Comparison of ENCODE assay signal across 1 cellular context in the genomic region with DNA sequence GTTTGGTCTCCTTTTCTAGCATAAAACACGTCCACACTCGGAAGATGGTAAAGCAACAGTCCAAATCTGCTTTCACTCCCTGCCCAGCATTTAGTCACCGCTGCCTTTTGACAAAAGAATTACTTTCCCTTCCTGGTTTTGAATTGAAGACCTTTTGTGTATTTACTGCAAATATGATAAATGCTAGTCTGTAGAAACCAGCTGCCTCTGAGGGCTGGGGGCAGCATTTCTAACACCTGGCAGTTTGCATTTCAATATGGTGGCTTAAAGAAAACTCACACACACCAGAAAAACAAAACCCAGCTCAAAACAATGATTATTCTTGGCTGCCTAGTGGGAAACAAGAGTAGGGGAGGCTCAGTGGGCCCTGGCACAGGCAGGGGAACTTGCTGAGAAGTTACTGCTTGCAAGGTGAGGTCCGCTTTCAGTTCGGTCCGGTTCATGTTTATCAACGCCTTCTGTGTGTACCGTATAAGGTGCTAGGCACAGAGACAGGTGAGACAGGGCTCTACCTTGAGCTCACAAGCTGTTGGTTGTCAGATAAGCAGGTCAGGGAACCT.
TF ChIP-seq lines count a peak whose summit lies in the region.

No MANE protein-coding gene starts in this region.

TF ChIP-seq in GM23338, 12 proteins besides CTCF, POLR2A, EP300 and RAD21 (continued from another document):
- TF ChIP-seq, protein P1, sequence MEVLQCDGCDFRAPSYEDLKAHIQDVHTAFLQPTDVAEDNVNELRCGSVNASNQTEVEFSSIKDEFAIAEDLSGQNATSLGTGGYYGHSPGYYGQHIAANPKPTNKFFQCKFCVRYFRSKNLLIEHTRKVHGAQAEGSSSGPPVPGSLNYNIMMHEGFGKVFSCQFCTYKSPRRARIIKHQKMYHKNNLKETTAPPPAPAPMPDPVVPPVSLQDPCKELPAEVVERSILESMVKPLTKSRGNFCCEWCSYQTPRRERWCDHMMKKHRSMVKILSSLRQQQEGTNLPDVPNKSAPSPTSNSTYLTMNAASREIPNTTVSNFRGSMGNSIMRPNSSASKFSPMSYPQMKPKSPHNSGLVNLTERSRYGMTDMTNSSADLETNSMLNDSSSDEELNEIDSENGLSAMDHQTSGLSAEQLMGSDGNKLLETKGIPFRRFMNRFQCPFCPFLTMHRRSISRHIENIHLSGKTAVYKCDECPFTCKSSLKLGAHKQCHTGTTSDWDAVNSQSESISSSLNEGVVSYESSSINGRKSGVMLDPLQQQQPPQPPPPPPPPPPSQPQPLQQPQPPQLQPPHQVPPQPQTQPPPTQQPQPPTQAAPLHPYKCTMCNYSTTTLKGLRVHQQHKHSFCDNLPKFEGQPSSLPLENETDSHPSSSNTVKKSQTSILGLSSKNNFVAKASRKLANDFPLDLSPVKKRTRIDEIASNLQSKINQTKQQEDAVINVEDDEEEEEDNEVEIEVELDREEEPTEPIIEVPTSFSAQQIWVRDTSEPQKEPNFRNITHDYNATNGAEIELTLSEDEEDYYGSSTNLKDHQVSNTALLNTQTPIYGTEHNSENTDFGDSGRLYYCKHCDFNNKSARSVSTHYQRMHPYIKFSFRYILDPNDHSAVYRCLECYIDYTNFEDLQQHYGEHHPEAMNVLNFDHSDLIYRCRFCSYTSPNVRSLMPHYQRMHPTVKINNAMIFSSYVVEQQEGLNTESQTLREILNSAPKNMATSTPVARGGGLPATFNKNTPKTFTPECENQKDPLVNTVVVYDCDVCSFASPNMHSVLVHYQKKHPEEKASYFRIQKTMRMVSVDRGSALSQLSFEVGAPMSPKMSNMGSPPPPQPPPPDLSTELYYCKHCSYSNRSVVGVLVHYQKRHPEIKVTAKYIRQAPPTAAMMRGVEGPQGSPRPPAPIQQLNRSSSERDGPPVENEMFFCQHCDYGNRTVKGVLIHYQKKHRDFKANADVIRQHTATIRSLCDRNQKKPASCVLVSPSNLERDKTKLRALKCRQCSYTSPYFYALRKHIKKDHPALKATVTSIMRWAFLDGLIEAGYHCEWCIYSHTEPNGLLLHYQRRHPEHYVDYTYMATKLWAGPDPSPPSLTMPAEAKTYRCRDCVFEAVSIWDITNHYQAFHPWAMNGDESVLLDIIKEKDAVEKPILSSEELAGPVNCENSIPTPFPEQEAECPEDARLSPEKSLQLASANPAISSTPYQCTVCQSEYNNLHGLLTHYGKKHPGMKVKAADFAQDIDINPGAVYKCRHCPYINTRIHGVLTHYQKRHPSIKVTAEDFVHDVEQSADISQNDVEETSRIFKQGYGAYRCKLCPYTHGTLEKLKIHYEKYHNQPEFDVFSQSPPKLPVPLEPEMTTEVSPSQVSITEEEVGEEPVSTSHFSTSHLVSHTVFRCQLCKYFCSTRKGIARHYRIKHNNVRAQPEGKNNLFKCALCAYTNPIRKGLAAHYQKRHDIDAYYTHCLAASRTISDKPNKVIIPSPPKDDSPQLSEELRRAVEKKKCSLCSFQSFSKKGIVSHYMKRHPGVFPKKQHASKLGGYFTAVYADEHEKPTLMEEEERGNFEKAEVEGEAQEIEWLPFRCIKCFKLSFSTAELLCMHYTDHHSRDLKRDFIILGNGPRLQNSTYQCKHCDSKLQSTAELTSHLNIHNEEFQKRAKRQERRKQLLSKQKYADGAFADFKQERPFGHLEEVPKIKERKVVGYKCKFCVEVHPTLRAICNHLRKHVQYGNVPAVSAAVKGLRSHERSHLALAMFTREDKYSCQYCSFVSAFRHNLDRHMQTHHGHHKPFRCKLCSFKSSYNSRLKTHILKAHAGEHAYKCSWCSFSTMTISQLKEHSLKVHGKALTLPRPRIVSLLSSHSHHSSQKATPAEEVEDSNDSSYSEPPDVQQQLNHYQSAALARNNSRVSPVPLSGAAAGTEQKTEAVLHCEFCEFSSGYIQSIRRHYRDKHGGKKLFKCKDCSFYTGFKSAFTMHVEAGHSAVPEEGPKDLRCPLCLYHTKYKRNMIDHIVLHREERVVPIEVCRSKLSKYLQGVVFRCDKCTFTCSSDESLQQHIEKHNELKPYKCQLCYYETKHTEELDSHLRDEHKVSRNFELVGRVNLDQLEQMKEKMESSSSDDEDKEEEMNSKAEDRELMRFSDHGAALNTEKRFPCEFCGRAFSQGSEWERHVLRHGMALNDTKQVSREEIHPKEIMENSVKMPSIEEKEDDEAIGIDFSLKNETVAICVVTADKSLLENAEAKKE (CRISPR knock-in tag; IDR thresholded peaks at IDR 0.05): no peak
